Comparison of ENCODE assay signal across 1 cellular context in genomic region chr3:14439501-14440167, GRCh38.
A peak's percentile ranks its signal among the peaks of the same experiment; 100 is the strongest.
TF ChIP-seq lines count a peak whose summit lies in the region.

No MANE protein-coding gene starts in this region.

TF ChIP-seq in HEK293, 187 proteins besides CTCF, POLR2A, EP300 and RAD21 (continued from another document):
- TF ChIP-seq ZNF148 (tag by site-specific recombination; IDR thresholded peaks at IDR 0.05; ENCODE audit: borderline replicate concordance) = no peak
- no peak for TF ChIP-seq ZBTB6 (tag by site-specific recombination; IDR thresholded peaks at IDR 0.05)
- no peak for TF ChIP-seq ZNF112 (tag by site-specific recombination; IDR thresholded peaks at IDR 0.05)
- TF ChIP-seq, protein P1, sequence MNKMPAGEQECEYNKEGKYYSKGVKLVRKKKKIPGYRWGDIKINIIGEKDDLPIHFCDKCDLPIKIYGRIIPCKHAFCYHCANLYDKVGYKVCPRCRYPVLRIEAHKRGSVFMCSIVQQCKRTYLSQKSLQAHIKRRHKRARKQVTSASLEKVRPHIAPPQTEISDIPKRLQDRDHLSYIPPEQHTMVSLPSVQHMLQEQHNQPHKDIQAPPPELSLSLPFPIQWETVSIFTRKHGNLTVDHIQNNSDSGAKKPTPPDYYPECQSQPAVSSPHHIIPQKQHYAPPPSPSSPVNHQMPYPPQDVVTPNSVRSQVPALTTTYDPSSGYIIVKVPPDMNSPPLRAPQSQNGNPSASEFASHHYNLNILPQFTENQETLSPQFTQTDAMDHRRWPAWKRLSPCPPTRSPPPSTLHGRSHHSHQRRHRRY (tag by site-specific recombination; IDR thresholded peaks at IDR 0.05) = peak; percentile 90
- peak; percentile 92 for TF ChIP-seq FEZF1 (tag by site-specific recombination; IDR thresholded peaks at IDR 0.05)
- no peak for TF ChIP-seq TCF7L2 (IDR thresholded peaks at IDR 0.05; ENCODE audit: borderline replicate concordance, low read depth, low read length)
- no peak for TF ChIP-seq ZNF837 (tag by site-specific recombination; IDR thresholded peaks at IDR 0.05)
- no peak for TF ChIP-seq ZNF791 (tag by site-specific recombination; IDR thresholded peaks at IDR 0.05)
- peak; percentile 84; the same call in 1 of the 2 replicates for TF ChIP-seq ZNF391 (tag by site-specific recombination; IDR thresholded peaks at IDR 0.05; ENCODE audit: borderline replicate concordance, low read depth)
- TF ChIP-seq ZFP69B (tag by site-specific recombination; IDR thresholded peaks at IDR 0.05) = peak; percentile 82
- TF ChIP-seq ZNF221 (tag by site-specific recombination; IDR thresholded peaks at IDR 0.05; ENCODE audit: borderline replicate concordance) = no peak
- no peak for TF ChIP-seq ZNF514 (tag by site-specific recombination; IDR thresholded peaks at IDR 0.05)
- no peak for TF ChIP-seq YY2 (tag by site-specific recombination; IDR thresholded peaks at IDR 0.05)
- TF ChIP-seq, protein P2, sequence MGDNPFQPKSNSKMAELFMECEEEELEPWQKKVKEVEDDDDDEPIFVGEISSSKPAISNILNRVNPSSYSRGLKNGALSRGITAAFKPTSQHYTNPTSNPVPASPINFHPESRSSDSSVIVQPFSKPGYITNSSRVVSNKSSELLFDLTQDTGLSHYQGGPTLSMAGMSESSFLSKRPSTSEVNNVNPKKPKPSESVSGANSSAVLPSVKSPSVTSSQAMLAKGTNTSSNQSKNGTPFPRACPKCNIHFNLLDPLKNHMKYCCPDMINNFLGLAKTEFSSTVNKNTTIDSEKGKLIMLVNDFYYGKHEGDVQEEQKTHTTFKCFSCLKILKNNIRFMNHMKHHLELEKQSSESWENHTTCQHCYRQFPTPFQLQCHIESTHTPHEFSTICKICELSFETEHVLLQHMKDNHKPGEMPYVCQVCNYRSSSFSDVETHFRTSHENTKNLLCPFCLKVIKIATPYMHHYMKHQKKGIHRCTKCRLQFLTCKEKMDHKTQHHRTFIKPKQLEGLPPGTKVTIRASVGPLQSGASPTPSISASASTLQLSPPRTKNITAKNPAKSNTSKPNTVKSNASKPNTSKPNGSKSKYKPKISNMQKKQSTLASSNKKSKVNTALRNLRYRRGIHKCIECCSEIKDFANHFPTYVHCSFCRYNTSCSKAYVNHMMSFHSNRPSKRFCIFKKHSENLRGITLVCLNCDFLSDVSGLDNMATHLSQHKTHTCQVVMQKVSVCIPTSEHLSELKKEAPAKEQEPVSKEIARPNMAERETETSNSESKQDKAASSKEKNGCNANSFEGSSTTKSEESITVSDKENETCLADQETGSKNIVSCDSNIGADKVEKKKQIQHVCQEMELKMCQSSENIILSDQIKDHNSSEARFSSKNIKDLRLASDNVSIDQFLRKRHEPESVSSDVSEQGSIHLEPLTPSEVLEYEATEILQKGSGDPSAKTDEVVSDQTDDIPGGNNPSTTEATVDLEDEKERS (tag by site-specific recombination; IDR thresholded peaks at IDR 0.05) = no peak
- TF ChIP-seq ZFP37 (tag by site-specific recombination; IDR thresholded peaks at IDR 0.05) = no peak
- no peak for TF ChIP-seq ZNF530 (tag by site-specific recombination; IDR thresholded peaks at IDR 0.05; ENCODE audit: low read depth)
- TF ChIP-seq, protein P3, sequence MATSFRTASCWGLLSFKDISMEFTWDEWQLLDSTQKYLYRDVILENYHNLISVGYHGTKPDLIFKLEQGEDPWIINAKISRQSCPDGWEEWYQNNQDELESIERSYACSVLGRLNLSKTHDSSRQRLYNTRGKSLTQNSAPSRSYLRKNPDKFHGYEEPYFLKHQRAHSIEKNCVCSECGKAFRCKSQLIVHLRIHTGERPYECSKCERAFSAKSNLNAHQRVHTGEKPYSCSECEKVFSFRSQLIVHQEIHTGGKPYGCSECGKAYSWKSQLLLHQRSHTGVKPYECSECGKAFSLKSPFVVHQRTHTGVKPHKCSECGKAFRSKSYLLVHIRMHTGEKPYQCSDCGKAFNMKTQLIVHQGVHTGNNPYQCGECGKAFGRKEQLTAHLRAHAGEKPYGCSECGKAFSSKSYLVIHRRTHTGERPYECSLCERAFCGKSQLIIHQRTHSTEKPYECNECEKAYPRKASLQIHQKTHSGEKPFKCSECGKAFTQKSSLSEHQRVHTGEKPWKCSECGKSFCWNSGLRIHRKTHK (tag by site-specific recombination; IDR thresholded peaks at IDR 0.05) = no peak
- TF ChIP-seq, protein P4, sequence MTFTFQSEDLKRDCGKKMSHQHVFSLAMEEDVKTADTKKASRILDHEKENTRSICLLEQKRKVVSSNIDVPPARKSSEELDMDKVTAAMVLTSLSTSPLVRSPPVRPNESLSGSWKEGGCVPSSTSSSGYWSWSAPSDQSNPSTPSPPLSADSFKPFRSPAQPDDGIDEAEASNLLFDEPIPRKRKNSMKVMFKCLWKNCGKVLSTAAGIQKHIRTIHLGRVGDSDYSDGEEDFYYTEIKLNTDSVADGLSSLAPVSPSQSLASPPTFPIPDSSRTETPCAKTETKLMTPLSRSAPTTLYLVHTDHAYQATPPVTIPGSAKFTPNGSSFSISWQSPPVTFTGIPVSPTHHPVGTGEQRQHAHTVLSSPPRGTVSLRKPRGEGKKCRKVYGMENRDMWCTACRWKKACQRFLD (tag by site-specific recombination; IDR thresholded peaks at IDR 0.05) = no peak
- TF ChIP-seq ATF2 (tag by site-specific recombination; IDR thresholded peaks at IDR 0.05; ENCODE audit: low read depth) = peak; percentile 49
- no peak for TF ChIP-seq ZNF548 (tag by site-specific recombination; IDR thresholded peaks at IDR 0.05)
- no peak for TF ChIP-seq ZNF585B (tag by site-specific recombination; IDR thresholded peaks at IDR 0.05)
- TF ChIP-seq ZNF37A (tag by site-specific recombination; IDR thresholded peaks at IDR 0.05) = no peak
- no peak for TF ChIP-seq ZNF626 (tag by site-specific recombination; IDR thresholded peaks at IDR 0.05)
- TF ChIP-seq, protein P5, sequence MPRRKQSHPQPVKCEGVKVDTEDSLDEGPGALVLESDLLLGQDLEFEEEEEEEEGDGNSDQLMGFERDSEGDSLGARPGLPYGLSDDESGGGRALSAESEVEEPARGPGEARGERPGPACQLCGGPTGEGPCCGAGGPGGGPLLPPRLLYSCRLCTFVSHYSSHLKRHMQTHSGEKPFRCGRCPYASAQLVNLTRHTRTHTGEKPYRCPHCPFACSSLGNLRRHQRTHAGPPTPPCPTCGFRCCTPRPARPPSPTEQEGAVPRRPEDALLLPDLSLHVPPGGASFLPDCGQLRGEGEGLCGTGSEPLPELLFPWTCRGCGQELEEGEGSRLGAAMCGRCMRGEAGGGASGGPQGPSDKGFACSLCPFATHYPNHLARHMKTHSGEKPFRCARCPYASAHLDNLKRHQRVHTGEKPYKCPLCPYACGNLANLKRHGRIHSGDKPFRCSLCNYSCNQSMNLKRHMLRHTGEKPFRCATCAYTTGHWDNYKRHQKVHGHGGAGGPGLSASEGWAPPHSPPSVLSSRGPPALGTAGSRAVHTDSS (tag by site-specific recombination; IDR thresholded peaks at IDR 0.05) = peak; percentile 57; the same call in 1 of the 2 replicates
- no peak for TF ChIP-seq HOXC10 (CRISPR knock-in tag; IDR thresholded peaks at IDR 0.05)
- no peak for TF ChIP-seq ZNF785 (tag by site-specific recombination; IDR thresholded peaks at IDR 0.05)
- TF ChIP-seq ZNF658 (tag by site-specific recombination; IDR thresholded peaks at IDR 0.05) = no peak
- TF ChIP-seq, protein P6, sequence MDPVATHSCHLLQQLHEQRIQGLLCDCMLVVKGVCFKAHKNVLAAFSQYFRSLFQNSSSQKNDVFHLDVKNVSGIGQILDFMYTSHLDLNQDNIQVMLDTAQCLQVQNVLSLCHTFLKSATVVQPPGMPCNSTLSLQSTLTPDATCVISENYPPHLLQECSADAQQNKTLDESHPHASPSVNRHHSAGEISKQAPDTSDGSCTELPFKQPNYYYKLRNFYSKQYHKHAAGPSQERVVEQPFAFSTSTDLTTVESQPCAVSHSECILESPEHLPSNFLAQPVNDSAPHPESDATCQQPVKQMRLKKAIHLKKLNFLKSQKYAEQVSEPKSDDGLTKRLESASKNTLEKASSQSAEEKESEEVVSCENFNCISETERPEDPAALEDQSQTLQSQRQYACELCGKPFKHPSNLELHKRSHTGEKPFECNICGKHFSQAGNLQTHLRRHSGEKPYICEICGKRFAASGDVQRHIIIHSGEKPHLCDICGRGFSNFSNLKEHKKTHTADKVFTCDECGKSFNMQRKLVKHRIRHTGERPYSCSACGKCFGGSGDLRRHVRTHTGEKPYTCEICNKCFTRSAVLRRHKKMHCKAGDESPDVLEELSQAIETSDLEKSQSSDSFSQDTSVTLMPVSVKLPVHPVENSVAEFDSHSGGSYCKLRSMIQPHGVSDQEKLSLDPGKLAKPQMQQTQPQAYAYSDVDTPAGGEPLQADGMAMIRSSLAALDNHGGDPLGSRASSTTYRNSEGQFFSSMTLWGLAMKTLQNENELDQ (tag by site-specific recombination; IDR thresholded peaks at IDR 0.05; ENCODE audit: low read depth) = 0 out of 2 replicates have a peak, but pooled peaks have one; percentile 28
- no peak for TF ChIP-seq ZNF747 (tag by site-specific recombination; IDR thresholded peaks at IDR 0.05)
- no peak for TF ChIP-seq ZNF416 (tag by site-specific recombination; IDR thresholded peaks at IDR 0.05)
- TF ChIP-seq SCRT2 (tag by site-specific recombination; IDR thresholded peaks at IDR 0.05) = peak; percentile 93
- TF ChIP-seq ZNF830 (tag by site-specific recombination; IDR thresholded peaks at IDR 0.05; ENCODE audit: low read depth) = no peak
- TF ChIP-seq ZNF423 (tag by site-specific recombination; IDR thresholded peaks at IDR 0.05) = peak; percentile 100
- TF ChIP-seq MEIS1 (CRISPR knock-in tag; IDR thresholded peaks at IDR 0.05; ENCODE audit: borderline replicate concordance) = no peak
- TF ChIP-seq ZNF146 (tag by site-specific recombination; IDR thresholded peaks at IDR 0.05) = no peak
- peak; percentile 84 for TF ChIP-seq ZBTB17 (tag by site-specific recombination; IDR thresholded peaks at IDR 0.05)
- TF ChIP-seq SETDB1 (IDR thresholded peaks at IDR 0.05; ENCODE audit: insufficient read length, low read length) = no peak
TF ChIP-seq in HEK293: peak in this region for 78.
